In genomic region chr17:63436523-63437110, GRCh38 we compare ENCODE assay signal across 10 cellular contexts. TPM values are rescaled to one million over a fixed set of nuclear protein-coding genes. Genes with fewer than 3 reads are reported as not detected.
DNase-seq lines count a peak whose midpoint lies in the region; ATAC-seq and TF ChIP-seq lines count a peak whose summit lies in the region.
"Had no signal": no experiment of that assay in that cellular context is flagged by ENCODE, and none has a peak within 500 bp of the region (broad histone marks: within the 10 kb centered on the region; RNA-seq: fewer than 3 reads in every experiment).

No MANE protein-coding gene starts in this region.

- peak overlapping the region in 1 of 12 donors; percentile 74 for H3K27ac ChIP-seq in heart left ventricle
- no peak overlapping the region for H3K27ac ChIP-seq in right cardiac atrium (ENCODE audit: low read length)
- H3K27ac ChIP-seq in PC-3 (ENCODE audit: low read length), result peak overlapping the region; percentile 97; the same call in 1 of the 2 replicates
- H3K27ac ChIP-seq in foreskin keratinocyte, result no peak overlapping the region

- no peak overlapping the region for H3K4me3 ChIP-seq in heart left ventricle
- H3K4me3 ChIP-seq in right cardiac atrium (ENCODE audit: low read length), result no peak overlapping the region
- H3K4me3 ChIP-seq in PC-3 (ENCODE audit: low read length), result no peak overlapping the region
- H3K4me3 ChIP-seq: sigmoid colon had no signal

- WGBS in heart left ventricle, 4 donors, result 73 to 91% (median 81%) methylated on average over 17 of the region's 17 CpGs
- WGBS in right cardiac atrium, result 77% methylated on average over 17 of the region's 17 CpGs

- no peak for ATAC-seq in heart left ventricle
- no peak for ATAC-seq in right cardiac atrium
- no peak for ATAC-seq in PC-3
- ATAC-seq in foreskin keratinocyte, result no peak
- ATAC-seq in GM18520 (IDR thresholded peaks at IDR 0.05; ENCODE audit: unreplicated experiment), result no peak

- peak overlapping the region; percentile 58; the same call in 1 of the 2 replicates for H3K4me2 ChIP-seq in PC-3 (ENCODE audit: low read length)

- no peak for TF ChIP-seq POLR2A in heart left ventricle (IDR thresholded peaks at IDR 0.05)

- BruUV-seq in PC-3 (replicated peaks; lab: Mats Ljungman, UMichigan), result no TSS peak

- H3K9me3 ChIP-seq in heart left ventricle (no peaks in the 10 kb centered on the region), right cardiac atrium (ENCODE audit: control insufficient read depth, low read length) (no peaks in the 10 kb centered on the region), PC-3 (ENCODE audit: low read length) (no peaks in the 10 kb centered on the region)
- H3K9me3 ChIP-seq: sigmoid colon had no signal

- H3K27me3 ChIP-seq in heart left ventricle (no peaks in the 10 kb centered on the region), right cardiac atrium (ENCODE audit: control insufficient read depth, insufficient read depth) (no peaks in the 10 kb centered on the region), PC-3 (ENCODE audit: low read length) (no peaks in the 10 kb centered on the region), foreskin keratinocyte (no peaks in the 10 kb centered on the region)

- peaks cover 8 to 89% (median 62%) of the 10 kb centered on the region in 12 donors for H3K4me1 ChIP-seq in heart left ventricle
- peaks cover 37% of the 10 kb centered on the region for H3K4me1 ChIP-seq in right cardiac atrium (ENCODE audit: control insufficient read depth, insufficient read depth, low read length)
- H3K4me1 ChIP-seq in PC-3 (ENCODE audit: insufficient read depth, low read length), result peaks cover 69% of the 10 kb centered on the region
- H3K4me1 ChIP-seq in foreskin keratinocyte, result peaks cover 5% of the 10 kb centered on the region

- H3K79me2 ChIP-seq in PC-3 (ENCODE audit: low read length), result peaks cover 57% of the 10 kb centered on the region

- no peaks in the 10 kb centered on the region for H3K9me2 ChIP-seq in PC-3 (replicated peaks; ENCODE audit: low read length)

- H2AFZ ChIP-seq in PC-3 (ENCODE audit: low read length), result no peak overlapping the region

- H3K36me3 ChIP-seq in heart left ventricle, result peaks cover 0 to 9% (median 0%) of the 10 kb centered on the region in 9 donors
- peaks cover 8% of the 10 kb centered on the region for H3K36me3 ChIP-seq in PC-3 (ENCODE audit: low read depth, low read length)
- H3K36me3 ChIP-seq: sigmoid colon had no signal

- H3K9ac ChIP-seq in PC-3 (ENCODE audit: low read length), result no peak overlapping the region

- TF ChIP-seq CTCF in heart left ventricle (IDR thresholded peaks at IDR 0.05) (peak in 8 of 12 donors; percentile 23 to 46 (median 29)), PC-3 (conservative IDR thresholded peaks at IDR 0.05; ENCODE audit: low read depth, low read length) (peak; percentile 53), foreskin keratinocyte (conservative IDR thresholded peaks at IDR 0.05) (peak; percentile 28), GM20000 (IDR thresholded peaks at IDR 0.05; ENCODE audit: extremely low read depth, missing control alignments) (no peak)

- intact Hi-C loops in heart left ventricle (cut with DNase I), result no loop called here
- intact Hi-C loops in right cardiac atrium (cut with DNase I), result no loop called here
- intact Hi-C loops in PC-3 (cut with micrococcal nuclease), result loop anchor here (10.0 kb wide), 1 partner anchor 338 kb away; the partner anchor contains the start of genes CCDC47 and DDX42

- no peak for DNase-seq in heart left ventricle
- DNase-seq in right cardiac atrium, result no peak
- DNase-seq in PC-3, result no peak
- DNase-seq in foreskin keratinocyte, result no peak
- DNase-seq in GM20000 (ENCODE audit: low spot score), result no peak
- DNase-seq in NCI-H1092 treated with DMSO at 0.1 percent for 48 hours (lab: John Stamatoyannopoulos, UW), result no peak
- DNase-seq in T-helper 9 cell, result no peak
- DNase-seq: activated CD4-positive, alpha-beta T cell treated with anti-CD3 and anti-CD28 coated beads for 4 hours; sigmoid colon had no signal

- POLR2A ChIA-PET in PC-3 (lab: Charles Lee; ENCODE audit: unreplicated experiment), result interaction anchor here (1.6 kb wide), 1 partner anchor 10 kb away, joined by 4 read pairs; the partner anchor contains the start of gene CYB561

- peaks cover 16% of the 10 kb centered on the region for H3F3A ChIP-seq in PC-3 (ENCODE audit: low read length, unreplicated experiment)

- H4K20me1 ChIP-seq in PC-3 (ENCODE audit: low read length), result no peaks in the 10 kb centered on the region

- CTCF ChIA-PET in PC-3 (lab: Charles Lee), result interaction anchor here (1.5 to 1.9 kb wide), 2 partner anchors 9 to 43 kb away, joined by 10 to 13 read pairs; partner anchors contain the start of gene CYB561

RNA-seq across cellular contexts. Expression of gene CYB561, which starts 9.5 kb away (rescaled TPM):
- total RNA-seq in heart left ventricle (10 to 100 TPM in 2 of 9 donors, 1 to 10 TPM in 7; 4.8 to 19.2 (median 8.6) TPM), right cardiac atrium (10 to 100 TPM; 19.2 to 26.5 (median 24.0) TPM), PC-3 (2014; rRNA removed) (125 and 145 TPM in 2 replicates), foreskin keratinocyte (20.0 and 23.9 TPM in 2 replicates)
- polyA plus RNA-seq in heart left ventricle (10 to 100 TPM in 1 of 2 donors, 1 to 10 TPM in 1; 5.0 to 18.1 TPM), right cardiac atrium (20.2 TPM), foreskin keratinocyte (18.3 and 19.3 TPM in 2 replicates)

RNA-seq across cellular contexts. Expression of gene ACE, which starts 40.2 kb away (rescaled TPM):
- total RNA-seq in heart left ventricle (10 to 100 TPM in 5 of 9 donors, 1 to 10 TPM in 4; 1.6 to 42.3 (median 10.7) TPM), right cardiac atrium (10 to 100 TPM in 1 of 4 donors, 1 to 10 TPM in 3; 4.0 to 10.1 (median 6.7) TPM), PC-3 (2014; rRNA removed) (8.7 and 9.1 TPM in 2 replicates), foreskin keratinocyte (0.14 and 0.17 TPM in 2 replicates)
- polyA plus RNA-seq in heart left ventricle (1 to 10 TPM; 4.0 to 5.6 TPM), right cardiac atrium (5.1 TPM), foreskin keratinocyte (0.04 and 0.11 TPM in 2 replicates)
